Comparison of ENCODE assay signal across 12 cellular contexts in genomic region chr12:67826946-67827719, GRCh38.
A peak's percentile ranks its signal among the peaks of the same experiment; 100 is the strongest.
DNase-seq lines count a peak whose midpoint lies in the region; ATAC-seq and TF ChIP-seq lines count a peak whose summit lies in the region.
"Had no signal": no experiment of that assay in that cellular context is flagged by ENCODE, and none has a peak within 500 bp of the region (broad histone marks: within the 10 kb centered on the region; RNA-seq: fewer than 3 reads in every experiment).

No MANE protein-coding gene starts in this region.

- H3K27me3 Mint-ChIP-seq in stimulated activated naive B cell treated with anti-CD40 and anti-IgM and Interleukin-4, amounts not matched to agents 10 μg/mL and 1 μg/mL and 100 μg/mL, for 72 hours: no peaks in the 10 kb centered on the region
- H3K27me3 Mint-ChIP-seq in endodermal cell (ENCODE audit: insufficient read depth): no peaks in the 10 kb centered on the region
- H3K27me3 Mint-ChIP-seq: naive thymus-derived CD4-positive, alpha-beta T cell had no signal

- TF ChIP-seq CTCF in AG10803 (conservative IDR thresholded peaks at IDR 0.05; ENCODE audit: low read length) (no peak), Peyer's patch (IDR thresholded peaks at IDR 0.05) (no peak), fibroblast of lung (conservative IDR thresholded peaks at IDR 0.05 in 1 of 2, IDR thresholded peaks at IDR 0.05 in 1 of 2; ENCODE audit: low read depth in 1 of 2, low read length in 2 of 2) (no peak), ovary (IDR thresholded peaks at IDR 0.05) (no peak), endodermal cell (conservative IDR thresholded peaks at IDR 0.05) (no peak)

- H3K27ac ChIP-seq in Peyer's patch (peak overlapping the region in 3 of 4 donors; percentile 50 to 80 (median 61)), fibroblast of lung (ENCODE audit: insufficient read depth, low read length) (peak overlapping the region; percentile 82), ovary (peak overlapping the region; percentile 38 to 42), endodermal cell (ENCODE audit: low read depth, low read length) (no peak overlapping the region)
- H3K27ac ChIP-seq: SK-N-MC had no signal

- intact Hi-C loops in ovary (cut with DNase I): no loop called here

- ATAC-seq in stimulated activated naive B cell treated with anti-CD40 and anti-IgM and Interleukin-4, amounts not matched to agents 10 μg/mL and 1 μg/mL and 100 μg/mL, for 72 hours (replicated peaks): no peak
- ATAC-seq: K562 had no signal

- TF ChIP-seq POLR2A in Peyer's patch (IDR thresholded peaks at IDR 0.05) (no peak), ovary (IDR thresholded peaks at IDR 0.05) (no peak)

- no peaks in the 10 kb centered on the region for H3K36me3 ChIP-seq in Peyer's patch
- H3K36me3 ChIP-seq in fibroblast of lung (ENCODE audit: control insufficient read depth, insufficient read depth, low read length): no peaks in the 10 kb centered on the region
- H3K36me3 ChIP-seq in ovary: no peaks in the 10 kb centered on the region
- no peaks in the 10 kb centered on the region for H3K36me3 ChIP-seq in endodermal cell (ENCODE audit: control insufficient read depth, insufficient read depth, low read length)

- 83 to 91% (median 85%) methylated on average over 5 of the region's 5 CpGs for WGBS in ovary, 3 donors
- 87 to 95% methylated on average over 2 to 5 of the region's 5 CpGs for WGBS in endodermal cell (ENCODE audit: insufficient coverage in 1 of 2, insufficient read length in 1 of 2), 2 experiments

- no peaks in the 10 kb centered on the region for H3K79me2 ChIP-seq in fibroblast of lung (ENCODE audit: control insufficient read depth, insufficient read depth, low read length)

- peaks cover 9 to 10% of the 10 kb centered on the region in 2 donors for H3K4me1 Mint-ChIP-seq in stimulated activated naive B cell treated with anti-CD40 and anti-IgM and Interleukin-4, amounts not matched to agents 10 μg/mL and 1 μg/mL and 100 μg/mL, for 72 hours
- peaks cover 4% of the 10 kb centered on the region for H3K4me1 Mint-ChIP-seq in endodermal cell

- H3K4me2 ChIP-seq in fibroblast of lung (ENCODE audit: extremely low read depth, insufficient read depth, low read length): peak overlapping the region; percentile 83

- peak overlapping the region; percentile 63 for H3K4me3 ChIP-seq in AG10803 (ENCODE audit: low read length)
- peak overlapping the region in 2 of 4 donors; percentile 30 to 40 for H3K4me3 ChIP-seq in Peyer's patch
- peak overlapping the region in 3 of 4 experiments; percentile 8 to 81 (median 56) for H3K4me3 ChIP-seq in fibroblast of lung (replicated peaks in 1 of 4; ENCODE audit: control extremely low read depth in 1 of 4, insufficient read depth in 1 of 4, low read depth in 3 of 4, low read length in 4 of 4)
- H3K4me3 ChIP-seq in ovary: peak overlapping the region; percentile 26
- H3K4me3 ChIP-seq in endodermal cell (ENCODE audit: low read length): no peak overlapping the region
- H3K4me3 ChIP-seq: K562, SK-N-MC had no signal

- H3K27me3 ChIP-seq in Peyer's patch (no peaks in the 10 kb centered on the region), fibroblast of lung (ENCODE audit: control insufficient read depth, insufficient read depth, low read length) (no peaks in the 10 kb centered on the region), ovary (no peaks in the 10 kb centered on the region), endodermal cell (ENCODE audit: control insufficient read depth, insufficient read depth, low read length, poor library complexity, severe bottlenecking) (no peaks in the 10 kb centered on the region)

- no peak overlapping the region for H3K27ac Mint-ChIP-seq in stimulated activated naive B cell treated with anti-CD40 and anti-IgM and Interleukin-4, amounts not matched to agents 10 μg/mL and 1 μg/mL and 100 μg/mL, for 72 hours
- no peak overlapping the region for H3K27ac Mint-ChIP-seq in endodermal cell

- H4K20me1 ChIP-seq in fibroblast of lung (ENCODE audit: control insufficient read depth, extremely low read depth, insufficient read depth, low read length): no peaks in the 10 kb centered on the region

- H3K9ac ChIP-seq in fibroblast of lung (ENCODE audit: insufficient read depth, low read length) (peak overlapping the region; percentile 51), endodermal cell (ENCODE audit: extremely low read depth, low read length, poor library complexity, severe bottlenecking) (no peak overlapping the region)

- DNase-seq in AG10803 (ENCODE audit: low read depth) (peak; percentile 32), Peyer's patch (no peak), fibroblast of lung (ENCODE audit: low read depth in 2 of 2) (peak; percentile 9 to 70), ovary (no peak), endodermal cell (no peak), NCI-H446 treated with DMSO at 0.1 percent for 48 hours (lab: John Stamatoyannopoulos, UW) (no peak), NCI-H1694 (lab: John Stamatoyannopoulos, UW) (no peak)
- DNase-seq in stimulated activated naive B cell treated with anti-CD40 and anti-IgM and Interleukin-4, amounts not matched to agents 10 μg/mL and 1 μg/mL and 100 μg/mL, for 72 hours: no peak
- DNase-seq: DND-41 had no signal

- peaks cover 0 to 2% of the 10 kb centered on the region in 2 donors for H3K36me3 Mint-ChIP-seq in stimulated activated naive B cell treated with anti-CD40 and anti-IgM and Interleukin-4, amounts not matched to agents 10 μg/mL and 1 μg/mL and 100 μg/mL, for 72 hours
- no peaks in the 10 kb centered on the region for H3K36me3 Mint-ChIP-seq in endodermal cell (ENCODE audit: low read depth)

- H3K9me3 ChIP-seq in Peyer's patch: no peaks in the 10 kb centered on the region
- H3K9me3 ChIP-seq in fibroblast of lung (ENCODE audit: control insufficient read depth, insufficient read depth, low read depth, low read length): no peaks in the 10 kb centered on the region
- no peaks in the 10 kb centered on the region for H3K9me3 ChIP-seq in ovary
- H3K9me3 ChIP-seq in endodermal cell (ENCODE audit: control insufficient read depth, low read length): no peaks in the 10 kb centered on the region

- H3K4me1 ChIP-seq in Peyer's patch: no peaks in the 10 kb centered on the region
- no peaks in the 10 kb centered on the region for H3K4me1 ChIP-seq in fibroblast of lung (ENCODE audit: control insufficient read depth, extremely low read depth, insufficient read depth, low read length)
- H3K4me1 ChIP-seq in ovary (ENCODE audit: insufficient read depth): no peaks in the 10 kb centered on the region
- H3K4me1 ChIP-seq in endodermal cell (ENCODE audit: control insufficient read depth, insufficient read depth, low read length): peaks cover 3% of the 10 kb centered on the region

- H3K4me3 Mint-ChIP-seq in stimulated activated naive B cell treated with anti-CD40 and anti-IgM and Interleukin-4, amounts not matched to agents 10 μg/mL and 1 μg/mL and 100 μg/mL, for 72 hours: no peak overlapping the region
- no peak overlapping the region for H3K4me3 Mint-ChIP-seq in endodermal cell

- no peak for TF ChIP-seq EP300 in ovary (IDR thresholded peaks at IDR 0.05)

- H3K9me3 Mint-ChIP-seq in stimulated activated naive B cell treated with anti-CD40 and anti-IgM and Interleukin-4, amounts not matched to agents 10 μg/mL and 1 μg/mL and 100 μg/mL, for 72 hours: peaks cover 0 to 6% of the 10 kb centered on the region in 2 donors
- no peaks in the 10 kb centered on the region for H3K9me3 Mint-ChIP-seq in endodermal cell

- H2AFZ ChIP-seq in fibroblast of lung (ENCODE audit: low read length): peak overlapping the region; percentile 85

Comparison
In these comparisons a context has a peak if more than half of its experiments do, and no peak if none do; other contexts are left out.
1. DNase-seq: peak in AG10803 (single experiment) and fibroblast of lung (2 of 2); none in Peyer's patch (0 of 3), ovary (0 of 5), stimulated activated naive B cell treated with anti-CD40 and anti-IgM and Interleukin-4, amounts not matched to agents 10 μg/mL and 1 μg/mL and 100 μg/mL, for 72 hours (single experiment), endodermal cell (single experiment), NCI-H446 treated with DMSO at 0.1 percent for 48 hours (single experiment) and NCI-H1694 (single experiment).